Comparison of ENCODE assay signal across 9 cellular contexts in genomic region chr7:106282374-106282773, GRCh38. TPM values are rescaled to one million over a fixed set of nuclear protein-coding genes. Genes with fewer than 3 reads are reported as not detected.
DNase-seq lines count a peak whose midpoint lies in the region; ATAC-seq and TF ChIP-seq lines count a peak whose summit lies in the region.
"Had no signal": no experiment of that assay in that cellular context is flagged by ENCODE, and none has a peak within 500 bp of the region (broad histone marks: within the 10 kb centered on the region; RNA-seq: fewer than 3 reads in every experiment).

No MANE protein-coding gene starts in this region.

- no peaks in the 10 kb centered on the region for H3K27me3 ChIP-seq in suprapubic skin

- no peaks in the 10 kb centered on the region for H3K27me3 Mint-ChIP-seq in activated naive CD4-positive, alpha-beta T cell treated with anti-CD3 and anti-CD28 coated beads, Interleukin-2, amount 50 U/mL, for 24 hours
- H3K27me3 Mint-ChIP-seq in WTC11 (ENCODE audit: low read depth), result no peaks in the 10 kb centered on the region

- POLR2A ChIA-PET in WTC11 (lab: Charles Lee), result no interaction called here

- TF ChIP-seq CTCF in WTC11 (IDR thresholded peaks at IDR 0.05) (no peak), fibroblast of the aortic adventitia (IDR thresholded peaks at IDR 0.05; ENCODE audit: insufficient read depth, low read length) (no peak), suprapubic skin (IDR thresholded peaks at IDR 0.05) (no peak)

- H3K4me3 ChIP-seq in fibroblast of the aortic adventitia (ENCODE audit: low read depth, low read length), result peak overlapping the region; percentile 34
- H3K4me3 ChIP-seq in suprapubic skin, result peak overlapping the region; percentile 82

- TF ChIP-seq POLR2A in suprapubic skin (IDR thresholded peaks at IDR 0.05), result peak in 1 of 2 donors; percentile 18

- peak overlapping the region; percentile 90 for H3K27ac Mint-ChIP-seq in activated naive CD4-positive, alpha-beta T cell treated with anti-CD3 and anti-CD28 coated beads, Interleukin-2, amount 50 U/mL, for 24 hours
- H3K27ac Mint-ChIP-seq in WTC11, result no peak overlapping the region

- peak overlapping the region; percentile 96 for H3K4me3 Mint-ChIP-seq in activated naive CD4-positive, alpha-beta T cell treated with anti-CD3 and anti-CD28 coated beads, Interleukin-2, amount 50 U/mL, for 24 hours
- H3K4me3 Mint-ChIP-seq in WTC11, result peak overlapping the region; percentile 94

- H3K27ac ChIP-seq in suprapubic skin, result no peak overlapping the region

- H3K36me3 ChIP-seq in suprapubic skin, result no peaks in the 10 kb centered on the region

- no peak for TF ChIP-seq EP300 in suprapubic skin (IDR thresholded peaks at IDR 0.05)

- WGBS in suprapubic skin, result 75% methylated on average over 6 of the region's 6 CpGs

- peaks cover 51% of the 10 kb centered on the region for H3K4me1 ChIP-seq in suprapubic skin

- H3K4me1 Mint-ChIP-seq in activated naive CD4-positive, alpha-beta T cell treated with anti-CD3 and anti-CD28 coated beads, Interleukin-2, amount 50 U/mL, for 24 hours, result peaks cover 33% of the 10 kb centered on the region
- H3K4me1 Mint-ChIP-seq in WTC11, result peaks cover 50% of the 10 kb centered on the region

- no peak for DNase-seq in activated naive CD4-positive, alpha-beta T cell treated with anti-CD3 and anti-CD28 coated beads, Interleukin-2, amount 50 U/mL, for 16 hours
- DNase-seq in WTC11 (ENCODE audit: low spot score) (no peak), fibroblast of the aortic adventitia (ENCODE audit: low read depth) (peak; percentile 40), suprapubic skin (ENCODE audit: low spot score in 2 of 2) (no peak), anterior cingulate cortex (lab: John Stamatoyannopoulos, UW) (no peak), NCI-H1105 (lab: John Stamatoyannopoulos, UW) (no peak)
- DNase-seq: foreskin fibroblast had no signal

- no peak for ATAC-seq in WTC11
- no peak for ATAC-seq in GM21576 (IDR thresholded peaks at IDR 0.05; ENCODE audit: unreplicated experiment)

- no peaks in the 10 kb centered on the region for H3K9me3 Mint-ChIP-seq in activated naive CD4-positive, alpha-beta T cell treated with anti-CD3 and anti-CD28 coated beads, Interleukin-2, amount 50 U/mL, for 24 hours
- no peaks in the 10 kb centered on the region for H3K9me3 Mint-ChIP-seq in WTC11

- no peaks in the 10 kb centered on the region for H3K9me3 ChIP-seq in suprapubic skin

- CTCF ChIA-PET in WTC11 (lab: Charles Lee), result interaction anchor here (1.2 kb wide), 1 partner anchor 106 kb away, joined by 5 read pairs; no protein-coding TSS in a partner anchor

- peaks cover 52% of the 10 kb centered on the region for H3K36me3 Mint-ChIP-seq in activated naive CD4-positive, alpha-beta T cell treated with anti-CD3 and anti-CD28 coated beads, Interleukin-2, amount 50 U/mL, for 24 hours
- H3K36me3 Mint-ChIP-seq in WTC11, result no peaks in the 10 kb centered on the region

TF ChIP-seq in WTC11, 78 proteins besides CTCF, POLR2A, EP300 and RAD21:
- TF ChIP-seq ZNF232 (CRISPR knock-in tag; IDR thresholded peaks at IDR 0.05), result no peak
- no peak for TF ChIP-seq ZNF121 (CRISPR knock-in tag; IDR thresholded peaks at IDR 0.05)
- no peak for TF ChIP-seq CREM (CRISPR knock-in tag; IDR thresholded peaks at IDR 0.05)
- TF ChIP-seq GABPB1 (CRISPR knock-in tag; IDR thresholded peaks at IDR 0.05), result no peak
- no peak for TF ChIP-seq NR3C1 (CRISPR knock-in tag; conservative IDR thresholded peaks at IDR 0.05; ENCODE audit: low read depth)
- TF ChIP-seq ERG (CRISPR knock-in tag; IDR thresholded peaks at IDR 0.05), result no peak
- TF ChIP-seq NFE2L1 (CRISPR knock-in tag; IDR thresholded peaks at IDR 0.05), result no peak
- no peak for TF ChIP-seq ZBTB21 (CRISPR knock-in tag; IDR thresholded peaks at IDR 0.05; ENCODE audit: borderline replicate concordance)

RNA-seq across cellular contexts. Expression of gene NAMPT, which starts 2.4 kb away (rescaled TPM):
- total RNA-seq in WTC11 (2021) (88.0 to 99.1 TPM (median 91.7 TPM) in 3 replicates), fibroblast of the aortic adventitia (ENCODE audit: low replicate concordance) (78.8 and 84.4 TPM in 2 replicates), suprapubic skin (100 to 1,000 TPM in 3 of 4 donors, 10 to 100 TPM in 1; 96.7 to 239 (median 189) TPM)
